In the genomic region with DNA sequence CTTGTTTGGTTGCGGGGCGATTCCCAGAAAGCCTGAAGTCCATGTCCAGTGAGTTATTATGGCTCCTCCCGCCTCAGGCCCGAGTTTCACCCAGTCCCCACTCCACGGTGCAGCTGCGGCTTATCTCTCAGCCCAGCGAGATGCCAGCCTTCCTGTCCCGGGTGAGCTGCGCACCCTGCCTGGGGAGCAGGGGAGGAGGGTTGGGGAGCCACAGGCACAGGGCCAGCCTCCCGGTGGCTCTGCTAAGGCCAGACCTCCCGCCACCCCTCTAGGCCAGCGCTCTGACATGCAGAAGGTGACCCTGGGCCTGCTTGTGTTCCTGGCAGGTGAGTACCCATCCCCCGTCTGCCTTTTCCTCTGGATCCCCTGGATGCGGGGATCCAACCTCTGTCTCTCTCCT, we compare ENCODE assay signal across 17 cellular contexts. TPM values are rescaled to one million over a fixed set of nuclear protein-coding genes. Genes with fewer than 3 reads are reported as not detected.
A peak's percentile ranks its signal among the peaks of the same experiment; 100 is the strongest.
DNase-seq lines count a peak whose midpoint lies in the region; TF ChIP-seq lines count a peak whose summit lies in the region.
"Had no signal": no experiment of that assay in that cellular context is flagged by ENCODE, and none has a peak within 500 bp of the region (broad histone marks: within the 10 kb centered on the region; RNA-seq: fewer than 3 reads in every experiment).

No MANE protein-coding gene starts in this region.

- no peak overlapping the region for H3K27ac Mint-ChIP-seq in activated naive CD8-positive, alpha-beta T cell treated with anti-CD3 and anti-CD28 coated beads for 36 hours
- H3K27ac Mint-ChIP-seq: IgD-negative memory B cell; naive thymus-derived CD8-positive, alpha-beta T cell; T-helper 1 cell treated with Interleukin-12 subunit alpha and Interleukin-12 subunit beta and Interleukin-4 antibody, amounts not matched to agents 30 μg/mL and 1 μg/mL, for 36 hours had no signal

- no peaks in the 10 kb centered on the region for H3K27me3 Mint-ChIP-seq in activated naive CD8-positive, alpha-beta T cell treated with anti-CD3 and anti-CD28 coated beads for 36 hours

- DNase-seq in Peyer's patch = no peak
- no peak for DNase-seq in epithelial cell of prostate (ENCODE audit: low read depth, low spot score)
- no peak for DNase-seq in spleen
- no peak for DNase-seq in activated naive CD8-positive, alpha-beta T cell treated with anti-CD3 and anti-CD28 coated beads for 36 hours
- no peak for DNase-seq in NCI-H82 (lab: John Stamatoyannopoulos, UW)
- DNase-seq in NOMO-1 treated with dmso at 0.1 percent for 144 hours (lab: John Stamatoyannopoulos, UW; ENCODE audit: unreplicated experiment) = no peak
- DNase-seq: activated CD4-positive, alpha-beta T cell treated with anti-CD3 and anti-CD28 coated beads, Interleukin-2, amount 50 U/mL, for 1 hour; effector CD4-positive, alpha-beta T cell; kidney; NCI-H1105; NCI-H345; stimulated activated naive CD4-positive, alpha-beta T cell had no signal

- no peaks in the 10 kb centered on the region for H3K9me3 Mint-ChIP-seq in activated naive CD8-positive, alpha-beta T cell treated with anti-CD3 and anti-CD28 coated beads for 36 hours
- H3K9me3 Mint-ChIP-seq: IgD-negative memory B cell; naive thymus-derived CD8-positive, alpha-beta T cell; T-helper 1 cell treated with Interleukin-12 subunit alpha and Interleukin-12 subunit beta and Interleukin-4 antibody, amounts not matched to agents 30 μg/mL and 1 μg/mL, for 36 hours had no signal

- no peaks in the 10 kb centered on the region for H3K9me3 ChIP-seq in Peyer's patch
- H3K9me3 ChIP-seq in spleen = no peaks in the 10 kb centered on the region
- H3K9me3 ChIP-seq: right atrium auricular region had no signal

- H3K4me1 ChIP-seq in Peyer's patch (peaks cover 3 to 46% (median 4%) of the 10 kb centered on the region in 4 donors), spleen (peaks cover 8 to 66% (median 29%) of the 10 kb centered on the region in 6 donors)

- TF ChIP-seq CTCF in Peyer's patch (IDR thresholded peaks at IDR 0.05) = no peak
- TF ChIP-seq CTCF in spleen (IDR thresholded peaks at IDR 0.05 in 8 of 11, conservative IDR thresholded peaks at IDR 0.05 in 3 of 11) = no peak

- TF ChIP-seq POLR2A in Peyer's patch (IDR thresholded peaks at IDR 0.05) (no peak), spleen (IDR thresholded peaks at IDR 0.05) (no peak)

- H3K27me3 ChIP-seq in Peyer's patch (no peaks in the 10 kb centered on the region), spleen (replicated peaks in 1 of 7) (peaks cover 0 to 10% (median 0%) of the 10 kb centered on the region in 7 donors)
- H3K27me3 ChIP-seq: right atrium auricular region had no signal

- H3K36me3 ChIP-seq in Peyer's patch (peaks cover 0 to 22% (median 0%) of the 10 kb centered on the region in 3 donors), spleen (no peaks in the 10 kb centered on the region)
- H3K36me3 ChIP-seq: right atrium auricular region had no signal

- H3K4me3 Mint-ChIP-seq in activated naive CD8-positive, alpha-beta T cell treated with anti-CD3 and anti-CD28 coated beads for 36 hours = no peak overlapping the region
- H3K4me3 Mint-ChIP-seq: IgD-negative memory B cell; naive thymus-derived CD8-positive, alpha-beta T cell; T-helper 1 cell treated with Interleukin-12 subunit alpha and Interleukin-12 subunit beta and Interleukin-4 antibody, amounts not matched to agents 30 μg/mL and 1 μg/mL, for 36 hours had no signal

- peaks cover 9% of the 10 kb centered on the region for H3K4me1 Mint-ChIP-seq in activated naive CD8-positive, alpha-beta T cell treated with anti-CD3 and anti-CD28 coated beads for 36 hours

- no peaks in the 10 kb centered on the region for H3K36me3 Mint-ChIP-seq in activated naive CD8-positive, alpha-beta T cell treated with anti-CD3 and anti-CD28 coated beads for 36 hours
- H3K36me3 Mint-ChIP-seq: IgD-negative memory B cell; naive thymus-derived CD8-positive, alpha-beta T cell had no signal

- H3K27ac ChIP-seq in Peyer's patch = peak overlapping the region in 3 of 4 donors; percentile 79 to 97 (median 85)
- peak overlapping the region; percentile 90 for H3K27ac ChIP-seq in epithelial cell of prostate
- peak overlapping the region in 5 of 8 donors; percentile 24 to 66 (median 56) for H3K27ac ChIP-seq in spleen

- 34 to 55% (median 45%) methylated on average over 10 to 14 of the region's 14 CpGs for WGBS in spleen, 5 donors

- intact Hi-C loops in spleen (cut with DNase I; ENCODE audit: low total_unique reads) = no loop called here

- peak overlapping the region in 2 of 4 donors; percentile 56 to 68 for H3K4me3 ChIP-seq in Peyer's patch
- no peak overlapping the region for H3K4me3 ChIP-seq in spleen
- H3K4me3 ChIP-seq: right atrium auricular region had no signal

RNA-seq across cellular contexts. Expression of a gene that starts 3.5 kb away (rescaled TPM):
- total RNA-seq in Peyer's patch = 1,000 to 10,000 TPM in 3 of 4 donors, 10 to 100 TPM in 1; 33.0 to 1,418 (median 1,063) TPM
- not detected for total RNA-seq in spleen
- 1 to 10 TPM in 1 of 3 donors, under 1 TPM in 2; 0.33 to 1.5 (median 0.70) TPM for polyA plus RNA-seq in spleen
- not detected for total RNA-seq in activated naive CD8-positive, alpha-beta T cell treated with anti-CD3 and anti-CD28 coated beads for 36 hours
- total RNA-seq: naive thymus-derived CD8-positive, alpha-beta T cell had no signal
- polyA plus RNA-seq: BJ; IgD-negative memory B cell; naive thymus-derived CD8-positive, alpha-beta T cell had no signal

RNA-seq across cellular contexts. Expression of a gene that starts 15.8 kb away (rescaled TPM):
- total RNA-seq in Peyer's patch (10 to 100 TPM in 2 of 4 donors, 1 to 10 TPM in 2; 6.1 to 37.3 (median 14.4) TPM), spleen (1 to 10 TPM in 4 of 7 donors, under 1 TPM in 2, not detected in 1; 0.68 to 2.8 (median 1.1) TPM)
- polyA plus RNA-seq in spleen = 1 to 10 TPM; 2.4 to 9.7 (median 2.5) TPM
- total RNA-seq in activated naive CD8-positive, alpha-beta T cell treated with anti-CD3 and anti-CD28 coated beads for 36 hours = not detected
- polyA plus RNA-seq: IgD-negative memory B cell had no signal

RNA-seq across cellular contexts. Expression of a gene that starts 19.5 kb away (rescaled TPM):
- total RNA-seq in Peyer's patch (10 to 100 TPM in 2 of 4 donors, not detected in 2; 12.3 to 12.7 TPM), spleen (10 to 100 TPM in 3 of 7 donors, 1 to 10 TPM in 2, under 1 TPM in 1, not detected in 1; 0.83 to 18.1 (median 8.0) TPM)
- 10 to 100 TPM in 2 of 3 donors, 1 to 10 TPM in 1; 9.8 to 17.8 (median 16.0) TPM for polyA plus RNA-seq in spleen
- total RNA-seq in activated naive CD8-positive, alpha-beta T cell treated with anti-CD3 and anti-CD28 coated beads for 36 hours = 1 to 10 TPM; 1.1 TPM

RNA-seq across cellular contexts. Expression of a gene that starts 24.0 kb away (rescaled TPM):
- total RNA-seq in Peyer's patch = not detected
- total RNA-seq in spleen = 1 to 10 TPM in 6 of 7 donors, not detected in 1; 1.2 to 3.3 (median 2.5) TPM
- polyA plus RNA-seq in spleen = 1 to 10 TPM; 1.6 to 4.4 (median 2.3) TPM
- under 1 TPM; 0.54 to 0.62 TPM for total RNA-seq in activated naive CD8-positive, alpha-beta T cell treated with anti-CD3 and anti-CD28 coated beads for 36 hours
- total RNA-seq: right atrium auricular region had no signal

RNA-seq across cellular contexts. Expression of a gene that starts 35.4 kb away (rescaled TPM):
- total RNA-seq in Peyer's patch = 10 to 100 TPM in 3 of 4 donors, 1 to 10 TPM in 1; 6.0 to 67.7 (median 22.2) TPM
- 100 to 1,000 TPM; 132 to 215 (median 162) TPM for total RNA-seq in spleen
- polyA plus RNA-seq in spleen = 100 to 1,000 TPM; 188 to 235 (median 213) TPM
- 100 to 1,000 TPM; 272 to 275 TPM for total RNA-seq in activated naive CD8-positive, alpha-beta T cell treated with anti-CD3 and anti-CD28 coated beads for 36 hours

Comparison
In these comparisons a context has a peak if more than half of its experiments do, and no peak if none do; other contexts are left out.
1. RNA of a gene that starts 3.5 kb away (total RNA-seq): 33.0 to 1,418 TPM in Peyer's patch; not detected in spleen and not detected in activated naive CD8-positive, alpha-beta T cell treated with anti-CD3 and anti-CD28 coated beads for 36 hours; every median in the first group is over 10 times any median in the second.
2. Peak in every context shown above with its lines, with median percentiles within 50 percentile points of each other: H3K27ac ChIP-seq.